ENCODE assay signal across 7 cellular contexts in the genomic region with DNA sequence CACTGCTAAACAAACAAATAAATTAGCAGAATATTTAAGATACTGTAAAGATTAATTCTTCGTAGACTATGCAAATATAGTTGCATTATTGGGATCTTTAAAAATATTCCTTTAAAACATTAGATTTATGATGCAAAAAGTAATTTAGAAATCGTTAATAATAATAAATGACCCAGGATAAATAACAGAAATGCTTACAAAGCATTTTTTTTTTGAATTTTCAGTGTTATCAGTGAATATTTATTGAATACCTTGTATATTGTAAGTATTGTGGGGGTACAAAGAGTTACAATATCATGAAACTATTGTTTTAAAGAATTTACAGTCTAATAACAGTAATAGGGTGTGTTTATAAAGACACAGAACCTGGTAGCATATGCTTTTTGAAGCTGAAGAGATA.
DNase-seq lines count a peak whose midpoint lies in the region; ATAC-seq, FAIRE-seq and TF ChIP-seq lines count a peak whose summit lies in the region.
"Not testable (repeated sequence)": the region's sequence is repeated elsewhere in the genome, so short reads cannot be mapped to it uniquely, and the experiment has no call there.

No MANE protein-coding gene starts in this region.

- peak; percentile 49 for FAIRE-seq in A204.1 (lab: Jason Lieb, UNC)
- FAIRE-seq in G401.6 (lab: Jason Lieb, UNC): peak; percentile 6
- not testable (repeated sequence) for FAIRE-seq in K562 (lab: Jason Lieb, UNC); HepG2 (lab: Jason Lieb, UNC)
- peak; percentile 49 for FAIRE-seq in frontal cortex (lab: Jason Lieb, UNC)
- peak; percentile 9 for FAIRE-seq in pancreas (lab: Jason Lieb, UNC)

- H3K4me1 ChIP-seq in IMR-90 (ENCODE audit: control insufficient read depth, insufficient read depth, low read length); K562 (replicated peaks in 1 of 2; ENCODE audit: control insufficient read depth in 2 of 2, insufficient read depth in 2 of 2, low read length in 2 of 2); HepG2 (ENCODE audit: insufficient read depth, low read length); pancreas: not testable (repeated sequence)

- H3K4me3 ChIP-seq in IMR-90 (ENCODE audit: insufficient read depth, low read depth, low read length); K562; HepG2 (replicated peaks in 1 of 3; ENCODE audit: insufficient read depth in 1 of 3, low read depth in 2 of 3, low read length in 3 of 3); pancreas: not testable (repeated sequence)

- not testable (repeated sequence) for H3K9ac ChIP-seq in IMR-90 (ENCODE audit: low read depth, low read length); K562 (ENCODE audit: insufficient read depth in 1 of 2, low read depth in 2 of 2, low read length in 2 of 2); HepG2 (ENCODE audit: insufficient read depth, low read depth, low read length)

- not testable (repeated sequence) for ATAC-seq in IMR-90 (ENCODE audit: low read depth); K562; HepG2; pancreas

- not testable (repeated sequence) for BruUV-seq in IMR-90 (replicated peaks; lab: Mats Ljungman, UMichigan); K562 (replicated peaks; lab: Mats Ljungman, UMichigan); HepG2 (replicated peaks; lab: Mats Ljungman, UMichigan)

- H3K4ac ChIP-seq in IMR-90 (ENCODE audit: low read depth, low read length): not testable (repeated sequence)

- H2BK120ac ChIP-seq in IMR-90 (ENCODE audit: low read depth, low read length): not testable (repeated sequence)

- H3K56ac ChIP-seq in IMR-90 (ENCODE audit: extremely low read depth, insufficient read depth, low read length): not testable (repeated sequence)

- H3K79me2 ChIP-seq in K562 (ENCODE audit: control insufficient read depth, insufficient read depth, low read length); HepG2 (ENCODE audit: insufficient read depth, low read length): not testable (repeated sequence)

- not testable (repeated sequence) for H2AK9ac ChIP-seq in IMR-90 (replicated peaks; ENCODE audit: low read depth, low read length, poor library complexity)

- H3K14ac ChIP-seq in IMR-90 (replicated peaks; ENCODE audit: low read depth, low read length): not testable (repeated sequence)

- CTCF ChIA-PET in IMR-90 (lab: Yijun Ruan, JAX); K562 (lab: Yijun Ruan, JAX; ENCODE audit: low intra/inter-chr PET ratio); HepG2 (lab: Yijun Ruan, JAX; ENCODE audit: low intra/inter-chr PET ratio, low total read pairs): not testable (repeated sequence)

- H3K27me3 ChIP-seq in IMR-90 (ENCODE audit: control insufficient read depth, insufficient read depth, low read length); K562 (ENCODE audit: control insufficient read depth in 2 of 2, insufficient read depth in 2 of 2, low read length in 2 of 2); HepG2 (ENCODE audit: control insufficient read depth in 1 of 2, insufficient read depth in 2 of 2, low read length in 2 of 2); pancreas: not testable (repeated sequence)

- not testable (repeated sequence) for H2BK20ac ChIP-seq in IMR-90 (ENCODE audit: low read depth, low read length)

- H4K20me1 ChIP-seq in IMR-90 (ENCODE audit: insufficient read depth, low read length); K562 (replicated peaks; ENCODE audit: control insufficient read depth, insufficient read depth, low read length); HepG2 (ENCODE audit: insufficient read depth, low read length): not testable (repeated sequence)

- not testable (repeated sequence) for H3K27ac ChIP-seq in IMR-90 (ENCODE audit: insufficient read depth, low read length); K562 (ENCODE audit: extremely low read depth, low read depth, low read length); HepG2 (ENCODE audit: extremely low read length, insufficient read depth, low read length); pancreas

- intact Hi-C loops in IMR-90 (cut with micrococcal nuclease); K562 (cut with micrococcal nuclease); HepG2 (cut with micrococcal nuclease; ENCODE audit: unreplicated experiment); pancreas (cut with DNase I): not testable (repeated sequence)

- POLR2A ChIA-PET in IMR-90 (lab: Charles Lee; ENCODE audit: unreplicated experiment); K562 (lab: Yijun Ruan, JAX); HepG2 (lab: Yijun Ruan, JAX): not testable (repeated sequence)

- H3K23ac ChIP-seq in IMR-90 (ENCODE audit: low read depth, low read length): not testable (repeated sequence)

- in situ Hi-C loops in IMR-90 (cut with MboI; ENCODE audit: low sequenced_read_pairs); K562 (cut with MboI); HepG2 (cut with HindIII; ENCODE audit: extremely low pct_ligation_motif_present, low pct_unique_long_range_greater_than_20kb): not testable (repeated sequence)

- H3K4me2 ChIP-seq in IMR-90 (ENCODE audit: low read depth, low read length); K562 (ENCODE audit: insufficient read depth, low read length); HepG2 (ENCODE audit: low read depth, low read length): not testable (repeated sequence)

- not testable (repeated sequence) for H4K91ac ChIP-seq in IMR-90 (ENCODE audit: insufficient read depth, low read depth, low read length)

- not testable (repeated sequence) for H2AFZ ChIP-seq in IMR-90 (replicated peaks; ENCODE audit: low read length, poor library complexity); K562 (ENCODE audit: low read depth, low read length); HepG2 (ENCODE audit: low read length)

- H3K79me1 ChIP-seq in IMR-90 (ENCODE audit: low read depth in 1 of 2, low read length in 2 of 2): not testable (repeated sequence)

- H2BK5ac ChIP-seq in IMR-90 (ENCODE audit: low read depth, low read length, poor library complexity, severe bottlenecking): not testable (repeated sequence)

- not testable (repeated sequence) for H2AK5ac ChIP-seq in IMR-90 (ENCODE audit: low read depth, low read length)

- H3K36me3 ChIP-seq in IMR-90 (ENCODE audit: control insufficient read depth, insufficient read depth, low read length); K562 (ENCODE audit: control insufficient read depth, insufficient read depth, low read length); HepG2 (replicated peaks in 1 of 2; ENCODE audit: control insufficient read depth in 1 of 2, insufficient read depth in 2 of 2, low read length in 2 of 2); pancreas: not testable (repeated sequence)

- H4K8ac ChIP-seq in IMR-90 (ENCODE audit: low read depth in 2 of 2, low read length in 2 of 2): not testable (repeated sequence)

- not testable (repeated sequence) for TF ChIP-seq RAD21 in IMR-90 (IDR thresholded peaks at IDR 0.05; ENCODE audit: low read length); K562 (CRISPR knock-in tag; conservative IDR thresholded peaks at IDR 0.05 in 1 of 2, IDR thresholded peaks at IDR 0.05 in 1 of 2); HepG2 (CRISPR knock-in tag; IDR thresholded peaks at IDR 0.05)

- DNase-seq in IMR-90; K562 (ENCODE audit: extremely low read depth in 1 of 4, low spot score in 3 of 4); frontal cortex (ENCODE audit: low spot score in 2 of 2); HepG2 (ENCODE audit: low spot score); pancreas: not testable (repeated sequence)

- H4K5ac ChIP-seq in IMR-90 (ENCODE audit: low read depth, low read length): not testable (repeated sequence)

- H3K18ac ChIP-seq in IMR-90 (ENCODE audit: low read depth, low read length): not testable (repeated sequence)

- dilution Hi-C loops in IMR-90 (cut with HindIII; ENCODE audit: low sequenced_read_pairs, unreplicated experiment): not testable (repeated sequence)

- not testable (repeated sequence) for TF ChIP-seq POLR2A in IMR-90 (IDR thresholded peaks at IDR 0.05; ENCODE audit: low read depth, low read length); K562 (conservative IDR thresholded peaks at IDR 0.05); HepG2 (IDR thresholded peaks at IDR 0.05; ENCODE audit: insufficient read depth in 1 of 2, low read depth in 2 of 2, low read length in 2 of 2)

- H3K9me3 ChIP-seq in IMR-90 (ENCODE audit: control insufficient read depth, insufficient read depth, low read length); K562 (replicated peaks; ENCODE audit: control insufficient read depth, insufficient read depth, low read depth, low read length); HepG2 (ENCODE audit: low read length); pancreas: not testable (repeated sequence)

- not testable (repeated sequence) for TF ChIP-seq EP300 in K562 (IDR thresholded peaks at IDR 0.05; ENCODE audit: low read length); HepG2 (IDR thresholded peaks at IDR 0.05; ENCODE audit: low read depth in 2 of 2, low read length in 2 of 2); HepG2 (CRISPR knock-in tag; IDR thresholded peaks at IDR 0.05; ENCODE audit: borderline replicate concordance)

- not testable (repeated sequence) for H2BK15ac ChIP-seq in IMR-90 (ENCODE audit: low read depth, low read length)

- TF ChIP-seq CTCF in IMR-90 (conservative IDR thresholded peaks at IDR 0.05; ENCODE audit: low read depth, low read length); K562 (IDR thresholded peaks at IDR 0.05 in 2 of 3, conservative IDR thresholded peaks at IDR 0.05 in 1 of 3; ENCODE audit: insufficient read depth in 2 of 3, low read depth in 1 of 3, low read length in 3 of 3); HepG2 (CRISPR knock-in tag; IDR thresholded peaks at IDR 0.05); pancreas (IDR thresholded peaks at IDR 0.05): not testable (repeated sequence)

- H3K9me1 ChIP-seq in IMR-90 (ENCODE audit: insufficient read depth, low read length); K562 (ENCODE audit: control insufficient read depth, insufficient read depth, low read length): not testable (repeated sequence)

- no CpG with 5 or more reads among the region's 2 CpGs for WGBS in IMR-90 (ENCODE audit: extremely low coverage in 2 of 2, insufficient read length in 1 of 2), 2 experiments
- 0% methylated on average over 2 of the region's 2 CpGs for WGBS in K562 (ENCODE audit: insufficient coverage, low coverage, missing lambda C conversion rate)
- 0% methylated on average over 2 of the region's 2 CpGs for WGBS in HepG2 (ENCODE audit: low lambda C conversion rate)
- 30% methylated on average over 2 of the region's 2 CpGs for WGBS in pancreas, 2 donors
